10 cellular contexts compared by ENCODE assay signal in genomic region chr10:784377-784758, GRCh38.
DNase-seq lines count a peak whose midpoint lies in the region; ATAC-seq and TF ChIP-seq lines count a peak whose summit lies in the region.
"Had no signal": no experiment of that assay in that cellular context is flagged by ENCODE, and none has a peak within 500 bp of the region (broad histone marks: within the 10 kb centered on the region; RNA-seq: fewer than 3 reads in every experiment).

No MANE protein-coding gene starts in this region.

- no peaks in the 10 kb centered on the region for H3K9me3 Mint-ChIP-seq in natural killer cell
- H3K9me3 Mint-ChIP-seq: activated naive CD8-positive, alpha-beta T cell treated with anti-CD3 and anti-CD28 coated beads, Interleukin-2, amount 10 ng/mL, durations not matched to agents 7 days and 5 days had no signal

- H3K36me3 Mint-ChIP-seq in natural killer cell, result no peaks in the 10 kb centered on the region
- H3K36me3 Mint-ChIP-seq: activated naive CD8-positive, alpha-beta T cell treated with anti-CD3 and anti-CD28 coated beads, Interleukin-2, amount 10 ng/mL, durations not matched to agents 7 days and 5 days; naive B cell had no signal

- peaks cover 5% of the 10 kb centered on the region for H3K27me3 ChIP-seq in adipocyte (replicated peaks; ENCODE audit: control insufficient read depth, insufficient read depth, low read length)
- peaks cover 24% of the 10 kb centered on the region for H3K27me3 ChIP-seq in iPS-20b (ENCODE audit: insufficient read depth, low read length)
- H3K27me3 ChIP-seq in suprapubic skin, result peaks cover 40% of the 10 kb centered on the region

- H3K9ac ChIP-seq in adipocyte (ENCODE audit: low read length), result peak overlapping the region; percentile 51
- no peak overlapping the region for H3K9ac ChIP-seq in iPS-20b (ENCODE audit: low read depth, low read length)

- H3K36me3 ChIP-seq in adipocyte (ENCODE audit: control insufficient read depth, insufficient read depth, low read length, severe bottlenecking) (no peaks in the 10 kb centered on the region), iPS-20b (ENCODE audit: insufficient read depth, low read depth, low read length) (no peaks in the 10 kb centered on the region), suprapubic skin (no peaks in the 10 kb centered on the region)

- TF ChIP-seq EP300 in suprapubic skin (IDR thresholded peaks at IDR 0.05), result no peak

- peak overlapping the region; percentile 59 for H3K4me3 ChIP-seq in adipocyte (ENCODE audit: low read length)
- peak overlapping the region; percentile 58; the same call in 1 of the 2 replicates for H3K4me3 ChIP-seq in iPS-20b (ENCODE audit: low read length)
- H3K4me3 ChIP-seq in suprapubic skin, result peak overlapping the region; percentile 48

- TF ChIP-seq POLR2A in suprapubic skin (IDR thresholded peaks at IDR 0.05), result no peak

- H3K27ac Mint-ChIP-seq in natural killer cell, result no peak overlapping the region
- H3K27ac Mint-ChIP-seq: activated naive CD8-positive, alpha-beta T cell treated with anti-CD3 and anti-CD28 coated beads, Interleukin-2, amount 10 ng/mL, durations not matched to agents 7 days and 5 days; naive B cell had no signal

- ATAC-seq in GM18511 (IDR thresholded peaks at IDR 0.05; ENCODE audit: unreplicated experiment), result no peak
- ATAC-seq in natural killer cell, result no peak

- DNase-seq in NCI-H1694 treated with DMSO at 0.1 percent for 48 hours (lab: John Stamatoyannopoulos, UW), result peak; percentile 9
- DNase-seq in NCI-H1694 (lab: John Stamatoyannopoulos, UW), result no peak
- DNase-seq in adipocyte (ENCODE audit: low read depth), result no peak
- peak; percentile 55 to 75 for DNase-seq in suprapubic skin (ENCODE audit: low spot score in 2 of 2)
- no peak for DNase-seq in cerebellar nuclear complex (lab: John Stamatoyannopoulos, UW)
- DNase-seq in natural killer cell, result no peak
- DNase-seq: activated naive CD8-positive, alpha-beta T cell treated with anti-CD3 and anti-CD28 coated beads, Interleukin-2, amount 10 ng/mL, durations not matched to agents 7 days and 5 days; naive B cell had no signal

- H3K4me1 ChIP-seq in adipocyte (ENCODE audit: control insufficient read depth, insufficient read depth, low read length), result peaks cover 9% of the 10 kb centered on the region
- H3K4me1 ChIP-seq in iPS-20b (ENCODE audit: insufficient read depth, low read length), result no peaks in the 10 kb centered on the region; the same call in 1 of the 2 replicates
- H3K4me1 ChIP-seq in suprapubic skin, result peaks cover 16% of the 10 kb centered on the region

- H3K4me3 Mint-ChIP-seq in natural killer cell, result no peak overlapping the region
- H3K4me3 Mint-ChIP-seq: activated naive CD8-positive, alpha-beta T cell treated with anti-CD3 and anti-CD28 coated beads, Interleukin-2, amount 10 ng/mL, durations not matched to agents 7 days and 5 days had no signal

- H3K27me3 Mint-ChIP-seq in natural killer cell (ENCODE audit: low read depth in 2 of 2), result peaks cover 12 to 17% of the 10 kb centered on the region in 2 donors

- H3K27ac ChIP-seq in iPS-20b (ENCODE audit: low read length) (no peak overlapping the region), suprapubic skin (no peak overlapping the region)

- TF ChIP-seq CTCF in suprapubic skin (IDR thresholded peaks at IDR 0.05) (no peak), natural killer cell (IDR thresholded peaks at IDR 0.05) (no peak)

- WGBS in suprapubic skin, result no CpG with 5 or more reads among the region's 21 CpGs

- intact Hi-C loops in natural killer cell (cut with micrococcal nuclease), result no loop called here

- no peaks in the 10 kb centered on the region for H3K4me1 Mint-ChIP-seq in natural killer cell
- H3K4me1 Mint-ChIP-seq: activated naive CD8-positive, alpha-beta T cell treated with anti-CD3 and anti-CD28 coated beads, Interleukin-2, amount 10 ng/mL, durations not matched to agents 7 days and 5 days; naive B cell had no signal

- H3K9me3 ChIP-seq in adipocyte (ENCODE audit: control insufficient read depth, low read length) (no peaks in the 10 kb centered on the region), iPS-20b (ENCODE audit: insufficient read depth, low read depth, low read length) (no peaks in the 10 kb centered on the region), suprapubic skin (no peaks in the 10 kb centered on the region)

Comparison
In these comparisons a context has a peak if more than half of its experiments do, and no peak if none do; other contexts are left out.
1. DNase-seq: peak in NCI-H1694 treated with DMSO at 0.1 percent for 48 hours (single experiment) and suprapubic skin (2 of 2); none in NCI-H1694 (single experiment), adipocyte (single experiment), cerebellar nuclear complex (0 of 2) and natural killer cell (single experiment).
2. Peak in every context shown above with its lines, with median percentiles within 50 percentile points of each other: H3K4me3 ChIP-seq.